ENCODE assay signal across 22 cellular contexts in the genomic region with DNA sequence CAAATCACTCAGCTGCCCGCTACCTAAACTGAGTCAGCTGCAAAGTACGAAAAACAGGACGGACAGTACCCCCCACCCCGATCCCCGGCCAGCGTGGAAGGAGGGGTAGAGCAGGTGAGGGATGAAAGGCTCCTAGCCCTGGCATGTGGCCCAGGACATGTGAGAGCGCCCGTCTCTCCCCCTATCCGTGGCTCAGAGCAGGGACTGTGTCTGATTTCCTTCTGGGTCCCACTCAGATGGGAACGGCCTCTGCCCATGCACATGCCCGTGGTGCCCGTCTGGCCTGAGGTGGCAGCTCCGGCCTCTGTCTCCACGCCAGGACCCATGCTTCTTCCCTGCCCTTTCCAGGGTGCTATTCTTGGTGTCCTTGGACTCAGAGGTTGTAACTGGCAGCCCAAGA. TPM values are rescaled to one million over a fixed set of nuclear protein-coding genes. Genes with fewer than 3 reads are reported as not detected.
DNase-seq lines count a peak whose midpoint lies in the region; ATAC-seq and TF ChIP-seq lines count a peak whose summit lies in the region.
"Had no signal": no experiment of that assay in that cellular context is flagged by ENCODE, and none has a peak within 500 bp of the region (broad histone marks: within the 10 kb centered on the region; RNA-seq: fewer than 3 reads in every experiment).

No MANE protein-coding gene starts in this region.

- ATAC-seq in WTC11 (no peak), left lobe of liver (peak; percentile 3)
- ATAC-seq: activated T-cell treated with anti-CD3 and anti-CD28 coated beads, Interleukin-2, amount 50 U/mL, for 72 hours; stimulated activated naive CD8-positive, alpha-beta T cell treated with anti-CD3 and anti-CD28 coated beads, Interleukin-15, Interleukin-2, amounts not matched to agents 100 U/mL and 50 U/mL, for 24 hours had no signal

- H3K4me3 ChIP-seq in rectal smooth muscle tissue (ENCODE audit: low read length): no peak overlapping the region
- H3K4me3 ChIP-seq in A673 (ENCODE audit: low read depth, low read length, poor library complexity, severe bottlenecking): no peak overlapping the region
- H3K4me3 ChIP-seq: esophagus muscularis mucosa, transverse colon had no signal

- POLR2A ChIA-PET in WTC11 (lab: Charles Lee): no interaction called here
- POLR2A ChIA-PET in A673 (lab: Charles Lee; ENCODE audit: low non-redundant PET): no interaction called here

- no peak for TF ChIP-seq CTCF in WTC11 (IDR thresholded peaks at IDR 0.05)
- TF ChIP-seq CTCF in A673 (conservative IDR thresholded peaks at IDR 0.05; ENCODE audit: low read depth, low read length): no peak

- H3K4me1 ChIP-seq in rectal smooth muscle tissue (ENCODE audit: control insufficient read depth, insufficient read depth, low read length) (peaks cover 6% of the 10 kb centered on the region), A673 (ENCODE audit: insufficient read depth, low read length, poor library complexity, severe bottlenecking) (peaks cover 22% of the 10 kb centered on the region)

- in situ Hi-C loops in G401 (cut with HindIII; ENCODE audit: low sequenced_read_pairs): no loop called here

- no peaks in the 10 kb centered on the region for H3K27me3 Mint-ChIP-seq in WTC11 (ENCODE audit: low read depth)
- H3K27me3 Mint-ChIP-seq: activated naive CD8-positive, alpha-beta T cell treated with anti-CD3 and anti-CD28 coated beads for 36 hours; CD8-positive, alpha-beta memory T cell had no signal

- H3K9me3 Mint-ChIP-seq in WTC11: 0 out of 2 replicates have a peak, but pooled peaks cover 6% of the 10 kb centered on the region
- H3K9me3 Mint-ChIP-seq: activated naive CD8-positive, alpha-beta T cell treated with anti-CD3 and anti-CD28 coated beads for 36 hours; activated T-cell treated with anti-CD3 and anti-CD28 coated beads, Interleukin-2, amount 50 U/mL, for 72 hours; CD8-positive, alpha-beta memory T cell had no signal

- peak overlapping the region; percentile 85 for H3K27ac Mint-ChIP-seq in WTC11
- H3K27ac Mint-ChIP-seq: activated naive CD8-positive, alpha-beta T cell treated with anti-CD3 and anti-CD28 coated beads for 36 hours; activated T-cell treated with anti-CD3 and anti-CD28 coated beads, Interleukin-2, amount 50 U/mL, for 72 hours had no signal

- no TSS peak for BruUV-seq in A673 (replicated peaks; lab: Mats Ljungman, UMichigan)

- H3K36me3 ChIP-seq in rectal smooth muscle tissue (ENCODE audit: control insufficient read depth, insufficient read depth, low read length): no peaks in the 10 kb centered on the region
- H3K36me3 ChIP-seq in A673 (ENCODE audit: insufficient read depth, low read length, poor library complexity, severe bottlenecking): no peaks in the 10 kb centered on the region
- H3K36me3 ChIP-seq: transverse colon had no signal

- intact Hi-C loops in A673 (cut with micrococcal nuclease; ENCODE audit: unreplicated experiment): no loop called here

- H3K27me3 ChIP-seq in rectal smooth muscle tissue (ENCODE audit: control insufficient read depth, insufficient read depth, low read length) (no peaks in the 10 kb centered on the region), A673 (replicated peaks; ENCODE audit: insufficient read depth, low read depth, low read length, poor library complexity) (no peaks in the 10 kb centered on the region)
- H3K27me3 ChIP-seq: esophagus muscularis mucosa, transverse colon had no signal

- H3K36me3 Mint-ChIP-seq in WTC11: peaks cover 5% of the 10 kb centered on the region; the same call in 1 of the 2 replicates
- H3K36me3 Mint-ChIP-seq: activated naive CD8-positive, alpha-beta T cell treated with anti-CD3 and anti-CD28 coated beads for 36 hours had no signal

- no peak overlapping the region for H3K4me3 Mint-ChIP-seq in WTC11
- H3K4me3 Mint-ChIP-seq: activated naive CD8-positive, alpha-beta T cell treated with anti-CD3 and anti-CD28 coated beads for 36 hours; activated T-cell treated with anti-CD3 and anti-CD28 coated beads, Interleukin-2, amount 50 U/mL, for 72 hours; CD8-positive, alpha-beta memory T cell had no signal

- no peaks in the 10 kb centered on the region for H3K9me3 ChIP-seq in A673 (ENCODE audit: low read depth, low read length, poor library complexity, severe bottlenecking)
- H3K9me3 ChIP-seq: esophagus muscularis mucosa, transverse colon had no signal

- no peak overlapping the region for H3K9ac ChIP-seq in rectal smooth muscle tissue (ENCODE audit: low read length)

- DNase-seq in NCI-H1105 treated with DMSO at 0.1 percent for 48 hours (lab: John Stamatoyannopoulos, UW) (peak; percentile 49), WTC11 (ENCODE audit: low spot score) (no peak), left lobe of liver (ENCODE audit: low spot score) (no peak), G401 (ENCODE audit: low spot score) (no peak), GM19240 (ENCODE audit: insufficient read length, low spot score) (no peak), A673 (ENCODE audit: low spot score) (no peak)
- no peak for DNase-seq in stimulated activated naive CD4-positive, alpha-beta T cell (lab: John Stamatoyannopoulos, UW)
- DNase-seq: activated CD4-positive, CD25-positive, alpha-beta regulatory T cell treated with anti-CD3 and anti-CD28 coated beads, Interleukin-2, amount 50 U/mL, for 72 hours; activated naive CD8-positive, alpha-beta T cell treated with anti-CD3 and anti-CD28 coated beads for 36 hours; activated T-cell treated with anti-CD3 and anti-CD28 coated beads, Interleukin-2, amount 50 U/mL, for 72 hours; CD8-positive, alpha-beta memory T cell; effector CD8-positive, alpha-beta T cell; MM.1S; NCI-H1694; nucleus accumbens; stimulated activated CD4-positive, alpha-beta T cell treated with anti-CD3 and anti-CD28 coated beads, Interleukin-2, amount 100 ng/mL, for 24 hours; stimulated activated naive CD8-positive, alpha-beta T cell treated with anti-CD3 and anti-CD28 coated beads, Interleukin-15, Interleukin-2, amounts not matched to agents 100 U/mL and 50 U/mL, for 24 hours; T-helper 9 cell; transverse colon had no signal

- CTCF ChIA-PET in WTC11 (lab: Charles Lee) (interaction anchor here (2.3 kb wide), 1 partner anchor 30 kb away, joined by 11 read pairs; the partner anchor contains the start of gene RASD1), A673 (lab: Charles Lee) (no interaction called here)

- H3K27ac ChIP-seq in rectal smooth muscle tissue (ENCODE audit: low read depth, low read length) (peak overlapping the region; percentile 3), A673 (ENCODE audit: low read depth, low read length, poor library complexity, severe bottlenecking) (no peak overlapping the region)
- H3K27ac ChIP-seq: esophagus muscularis mucosa had no signal

- peaks cover 27% of the 10 kb centered on the region for H3K4me1 Mint-ChIP-seq in WTC11
- H3K4me1 Mint-ChIP-seq: activated naive CD8-positive, alpha-beta T cell treated with anti-CD3 and anti-CD28 coated beads for 36 hours; CD8-positive, alpha-beta memory T cell had no signal

TF ChIP-seq in WTC11, 78 proteins besides CTCF, POLR2A, EP300 and RAD21 (continues in another document):
- no peak for TF ChIP-seq ELF4 (CRISPR knock-in tag; IDR thresholded peaks at IDR 0.05; ENCODE audit: low read depth)
- TF ChIP-seq FOXK1 (CRISPR knock-in tag; IDR thresholded peaks at IDR 0.05): no peak
- TF ChIP-seq, protein P1, sequence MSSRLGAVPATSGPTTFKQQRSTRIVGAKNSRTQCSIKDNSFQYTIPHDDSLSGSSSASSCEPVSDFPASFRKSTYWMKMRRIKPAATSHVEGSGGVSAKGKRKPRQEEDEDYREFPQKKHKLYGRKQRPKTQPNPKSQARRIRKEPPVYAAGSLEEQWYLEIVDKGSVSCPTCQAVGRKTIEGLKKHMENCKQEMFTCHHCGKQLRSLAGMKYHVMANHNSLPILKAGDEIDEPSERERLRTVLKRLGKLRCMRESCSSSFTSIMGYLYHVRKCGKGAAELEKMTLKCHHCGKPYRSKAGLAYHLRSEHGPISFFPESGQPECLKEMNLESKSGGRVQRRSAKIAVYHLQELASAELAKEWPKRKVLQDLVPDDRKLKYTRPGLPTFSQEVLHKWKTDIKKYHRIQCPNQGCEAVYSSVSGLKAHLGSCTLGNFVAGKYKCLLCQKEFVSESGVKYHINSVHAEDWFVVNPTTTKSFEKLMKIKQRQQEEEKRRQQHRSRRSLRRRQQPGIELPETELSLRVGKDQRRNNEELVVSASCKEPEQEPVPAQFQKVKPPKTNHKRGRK (CRISPR knock-in tag; IDR thresholded peaks at IDR 0.05; ENCODE audit: borderline replicate concordance): no peak
- no peak for TF ChIP-seq ERG (CRISPR knock-in tag; IDR thresholded peaks at IDR 0.05)
- no peak for TF ChIP-seq ZNF423 (CRISPR knock-in tag; IDR thresholded peaks at IDR 0.05)
- TF ChIP-seq ZNF671 (CRISPR knock-in tag; IDR thresholded peaks at IDR 0.05): no peak
- TF ChIP-seq ZNF219 (CRISPR knock-in tag; IDR thresholded peaks at IDR 0.05; ENCODE audit: borderline replicate concordance): no peak
- TF ChIP-seq NFE2L1 (CRISPR knock-in tag; IDR thresholded peaks at IDR 0.05): no peak
- TF ChIP-seq TP53 (CRISPR knock-in tag; IDR thresholded peaks at IDR 0.05): no peak

RNA-seq across cellular contexts. Expression of gene RASD1, which starts 30.2 kb away (rescaled TPM):
- total RNA-seq in WTC11 (2021) (5.1 to 5.3 TPM (median 5.2 TPM) in 3 replicates), left lobe of liver (1.1 TPM), A673 (2021) (0.21 and 0.24 TPM in 2 replicates)
- total RNA-seq in G401 (2014; rRNA removed; shearing (Covaris generic)): not detected in 2 replicates
- total RNA-seq: RPMI7951 had no signal

RNA-seq across cellular contexts. Expression of gene MED9, which starts 49.6 kb away (rescaled TPM):
- 15.9 to 21.1 TPM (median 18.1 TPM) in 3 replicates for total RNA-seq in WTC11 (2021)
- total RNA-seq in left lobe of liver: 7.1 TPM
- total RNA-seq in G401 (2014; rRNA removed; shearing (Covaris generic)): 16.4 and 21.1 TPM in 2 replicates
- 20.4 and 21.6 TPM in 2 replicates for total RNA-seq in A673 (2021)
